8 cellular contexts compared by ENCODE assay signal in the genomic region with DNA sequence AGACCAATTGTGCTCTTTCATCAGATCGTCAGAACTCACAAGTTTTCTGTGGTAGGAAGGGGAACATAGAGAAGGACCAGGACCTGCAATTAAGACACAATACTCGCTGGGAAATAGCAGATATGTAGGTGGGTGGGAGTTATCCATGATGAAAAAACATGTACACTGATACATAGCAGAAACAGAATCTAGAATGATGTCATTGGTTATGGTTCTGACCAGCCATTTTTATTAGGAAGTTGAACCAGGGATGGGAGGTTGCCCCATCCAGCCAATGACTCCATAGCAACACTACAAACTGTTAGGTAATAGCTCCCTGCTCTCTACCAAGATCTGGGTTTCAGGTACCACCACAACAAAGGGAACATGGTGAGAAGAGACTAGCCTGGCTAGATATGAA.
"Had no signal": no experiment of that assay in that cellular context is flagged by ENCODE, and none has a peak within 500 bp of the region (broad histone marks: within the 10 kb centered on the region; RNA-seq: fewer than 3 reads in every experiment).

No MANE protein-coding gene starts in this region.

- H3K4me3 ChIP-seq: GM12878 had no signal

- FAIRE-seq: G401.6, GM12878, GM12891, GM12892, GM18507, GM19239 had no signal

- ATAC-seq: GM12878 had no signal

- DNase-seq: GDM1, GF-D8 had no signal
